Comparison of ENCODE assay signal across 8 cellular contexts in the genomic region with DNA sequence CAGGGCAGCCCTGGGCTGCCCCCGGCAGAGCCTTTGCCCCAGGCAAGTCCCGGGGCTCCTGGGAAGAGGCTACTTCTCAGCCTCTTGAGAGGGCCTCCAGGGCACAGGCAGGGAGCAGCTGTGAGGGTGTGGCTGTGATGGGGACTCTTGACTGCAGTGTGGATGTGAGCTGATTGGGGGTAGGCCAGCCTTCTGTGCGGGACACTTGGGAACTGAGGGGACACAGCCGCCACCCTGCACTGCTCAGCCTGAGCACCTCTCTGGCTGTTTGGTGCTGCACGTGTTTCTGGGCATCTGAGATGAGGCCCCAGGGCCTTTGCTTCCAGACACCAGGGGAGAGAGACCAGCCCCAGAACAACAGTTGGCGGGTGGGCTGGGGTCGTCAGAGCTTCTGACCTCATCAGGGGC.
DNase-seq lines count a peak whose midpoint lies in the region; ATAC-seq and TF ChIP-seq lines count a peak whose summit lies in the region.

No MANE protein-coding gene starts in this region.

- H3K4me1 ChIP-seq in sigmoid colon, result peaks cover 0 to 91% (median 86%) of the 10 kb centered on the region in 4 donors

- H3K4me3 Mint-ChIP-seq in dendritic cell treated with granulocyte-macrophage colony-stimulating factor and Interleukin-4, amounts not matched to agents 40 ng/mL and 50 ng/mL, for 4 days, result peak overlapping the region; percentile 71

- TF ChIP-seq CTCF in sigmoid colon (IDR thresholded peaks at IDR 0.05), result no peak

- H3K36me3 Mint-ChIP-seq in dendritic cell treated with granulocyte-macrophage colony-stimulating factor and Interleukin-4, amounts not matched to agents 40 ng/mL and 50 ng/mL, for 4 days (ENCODE audit: low read depth), result peaks cover 78% of the 10 kb centered on the region

- H3K36me3 ChIP-seq in KOPT-K1 (ENCODE audit: insufficient read depth, low read length) (no peaks in the 10 kb centered on the region), sigmoid colon (no peaks in the 10 kb centered on the region)

- no peaks in the 10 kb centered on the region for H3K27me3 ChIP-seq in sigmoid colon

- H3K27ac Mint-ChIP-seq in dendritic cell treated with granulocyte-macrophage colony-stimulating factor and Interleukin-4, amounts not matched to agents 40 ng/mL and 50 ng/mL, for 4 days, result peak overlapping the region; percentile 96

- no peak for TF ChIP-seq EP300 in sigmoid colon (IDR thresholded peaks at IDR 0.05)

- DNase-seq in activated CD4-positive, CD25-positive, alpha-beta regulatory T cell (lab: John Stamatoyannopoulos, UW), result no peak
- DNase-seq in sigmoid colon, result no peak
- DNase-seq in UCSD-AML1 (lab: John Stamatoyannopoulos, UW; ENCODE audit: unreplicated experiment), result no peak
- no peak for DNase-seq in AG08396 (ENCODE audit: low spot score)
- no peak for DNase-seq in NCI-H82 (lab: John Stamatoyannopoulos, UW)

- H3K4me3 ChIP-seq in sigmoid colon, result peak overlapping the region in 3 of 4 donors; percentile 25 to 38 (median 33)

- peak overlapping the region; percentile 50 for H3K27ac ChIP-seq in KOPT-K1 (ENCODE audit: low read depth, low read length, poor library complexity, severe bottlenecking)
- peak overlapping the region; percentile 72 to 83 (median 78) for H3K27ac ChIP-seq in sigmoid colon

- 42 to 68% methylated on average over 7 of the region's 7 CpGs for WGBS in sigmoid colon, 2 donors

- peak; percentile 37 to 43 for ATAC-seq in activated CD4-positive, CD25-positive, alpha-beta regulatory T cell treated with anti-CD3 and anti-CD28 coated beads, Interleukin-2, amount 50 U/mL, for 24 hours

- H3K27me3 Mint-ChIP-seq in dendritic cell treated with granulocyte-macrophage colony-stimulating factor and Interleukin-4, amounts not matched to agents 40 ng/mL and 50 ng/mL, for 4 days, result peaks cover 15% of the 10 kb centered on the region

- TF ChIP-seq POLR2A in sigmoid colon (IDR thresholded peaks at IDR 0.05), result no peak

- no peaks in the 10 kb centered on the region for H3K9me3 Mint-ChIP-seq in dendritic cell treated with granulocyte-macrophage colony-stimulating factor and Interleukin-4, amounts not matched to agents 40 ng/mL and 50 ng/mL, for 4 days

- H3K9me3 ChIP-seq in KOPT-K1 (ENCODE audit: insufficient read depth, low read length, poor library complexity, severe bottlenecking), result no peaks in the 10 kb centered on the region
- H3K9me3 ChIP-seq in sigmoid colon, result no peaks in the 10 kb centered on the region

- H3K4me1 Mint-ChIP-seq in dendritic cell treated with granulocyte-macrophage colony-stimulating factor and Interleukin-4, amounts not matched to agents 40 ng/mL and 50 ng/mL, for 4 days (ENCODE audit: low read depth), result peaks cover 100% of the 10 kb centered on the region

- intact Hi-C loops in dendritic cell treated with granulocyte-macrophage colony-stimulating factor and Interleukin-4, amounts not matched to agents 40 ng/mL and 50 ng/mL, for 4 days (cut with micrococcal nuclease), result loop anchor here (1.0 to 5.0 kb wide), 3 partner anchors 11 to 58 kb away; no protein-coding TSS in a partner anchor
- intact Hi-C loops in sigmoid colon (cut with DNase I), result no loop called here
